ENCODE assay signal across 23 cellular contexts in genomic region chr11:1824221-1825038, GRCh38. TPM values are rescaled to one million over a fixed set of nuclear protein-coding genes. Genes with fewer than 3 reads are reported as not detected.
DNase-seq lines count a peak whose midpoint lies in the region; ATAC-seq and TF ChIP-seq lines count a peak whose summit lies in the region.
"Had no signal": no experiment of that assay in that cellular context is flagged by ENCODE, and none has a peak within 500 bp of the region (broad histone marks: within the 10 kb centered on the region; RNA-seq: fewer than 3 reads in every experiment).

No MANE protein-coding gene starts in this region.

- H4K20me1 ChIP-seq in Karpas-422 (ENCODE audit: insufficient read depth, low read depth, low read length) (0 out of 2 replicates have a peak, but pooled peaks cover 3% of the 10 kb centered on the region), osteoblast (ENCODE audit: insufficient read depth, low read length) (no peaks in the 10 kb centered on the region)
- H4K20me1 ChIP-seq: BLaER1 treated with 17β-estradiol and CSF1 and Interleukin-3, amounts not matched to agents 10 nM and 100 nM had no signal

- peaks cover 17% of the 10 kb centered on the region for H3K27me3 Mint-ChIP-seq in endothelial cell (ENCODE audit: unreplicated experiment)
- H3K27me3 Mint-ChIP-seq: IgD-negative memory B cell had no signal

- in situ Hi-C loops in GM13976 (cut with MboI; ENCODE audit: low sequenced_read_pairs, unreplicated experiment), result no loop called here

- no peak overlapping the region for H3K4me3 ChIP-seq in Karpas-422 (ENCODE audit: low read length)
- H3K4me3 ChIP-seq in osteoblast (ENCODE audit: insufficient read depth, low read length), result no peak overlapping the region
- H3K4me3 ChIP-seq: BLaER1 treated with 17β-estradiol and CSF1 and Interleukin-3, amounts not matched to agents 10 nM and 100 nM; SK-N-MC had no signal

- H3K36me3 ChIP-seq in Karpas-422 (ENCODE audit: insufficient read depth, low read length) (no peaks in the 10 kb centered on the region), osteoblast (ENCODE audit: insufficient read depth, low read length) (no peaks in the 10 kb centered on the region)
- H3K36me3 ChIP-seq: BLaER1 treated with 17β-estradiol and CSF1 and Interleukin-3, amounts not matched to agents 10 nM and 100 nM had no signal

- H3K27me3 ChIP-seq in Karpas-422 (ENCODE audit: low read length) (no peaks in the 10 kb centered on the region), osteoblast (ENCODE audit: insufficient read depth, low read length) (no peaks in the 10 kb centered on the region)

- H3K4me1 ChIP-seq in Karpas-422 (ENCODE audit: low read length), result no peaks in the 10 kb centered on the region
- peaks cover 56% of the 10 kb centered on the region for H3K4me1 ChIP-seq in osteoblast (ENCODE audit: insufficient read depth, low read length)

- no peak for ATAC-seq in HG02763 (IDR thresholded peaks at IDR 0.05; ENCODE audit: unreplicated experiment)
- ATAC-seq: CD8-positive, alpha-beta T cell had no signal

- H2AFZ ChIP-seq in Karpas-422 (ENCODE audit: low read length), result no peak overlapping the region
- H2AFZ ChIP-seq in osteoblast (ENCODE audit: low read length), result no peak overlapping the region

- no peaks in the 10 kb centered on the region for H3K79me2 ChIP-seq in Karpas-422 (ENCODE audit: low read length)
- no peaks in the 10 kb centered on the region for H3K79me2 ChIP-seq in osteoblast (ENCODE audit: insufficient read depth, low read length)

- no peak overlapping the region for H3K4me3 Mint-ChIP-seq in endothelial cell (ENCODE audit: unreplicated experiment)
- H3K4me3 Mint-ChIP-seq: CD8-positive, alpha-beta T cell; IgD-negative memory B cell had no signal

- H3K9me3 ChIP-seq in Karpas-422 (ENCODE audit: low read length), result no peaks in the 10 kb centered on the region
- no peaks in the 10 kb centered on the region for H3K9me3 ChIP-seq in osteoblast (ENCODE audit: low read depth, low read length)

- no peak overlapping the region for H3K9ac ChIP-seq in Karpas-422 (ENCODE audit: low read length)
- H3K9ac ChIP-seq: BLaER1 treated with 17β-estradiol and CSF1 and Interleukin-3, amounts not matched to agents 10 nM and 100 nM had no signal

- H3K27ac ChIP-seq in Karpas-422 (ENCODE audit: low read length), result no peak overlapping the region
- no peak overlapping the region for H3K27ac ChIP-seq in osteoblast (ENCODE audit: low read depth, low read length)
- H3K27ac ChIP-seq: BLaER1 treated with 17β-estradiol and CSF1 and Interleukin-3, amounts not matched to agents 10 nM and 100 nM; HL-60; SK-N-MC had no signal

- peaks cover 8% of the 10 kb centered on the region for H3K9me3 Mint-ChIP-seq in endothelial cell (ENCODE audit: unreplicated experiment)
- H3K9me3 Mint-ChIP-seq: CD8-positive, alpha-beta T cell had no signal

- H3K4me2 ChIP-seq in Karpas-422 (ENCODE audit: low read depth, low read length, poor library complexity, severe bottlenecking) (no peak overlapping the region), osteoblast (ENCODE audit: insufficient read depth, low read length) (no peak overlapping the region)

- no peaks in the 10 kb centered on the region for H3K4me1 Mint-ChIP-seq in endothelial cell (ENCODE audit: unreplicated experiment)

- H3K36me3 Mint-ChIP-seq in endothelial cell (ENCODE audit: low read depth, unreplicated experiment), result peaks cover 9% of the 10 kb centered on the region
- H3K36me3 Mint-ChIP-seq: CD8-positive, alpha-beta T cell; IgD-negative memory B cell had no signal

- no peak overlapping the region for H3K27ac Mint-ChIP-seq in endothelial cell (ENCODE audit: unreplicated experiment)
- H3K27ac Mint-ChIP-seq: CD8-positive, alpha-beta T cell; IgD-negative memory B cell had no signal

- no peaks in the 10 kb centered on the region for H3K9me2 ChIP-seq in Karpas-422 (replicated peaks; ENCODE audit: insufficient read depth, low read length)

- DNase-seq in GM13976 (ENCODE audit: low spot score) (peak; percentile 27), Karpas-422 (peak; percentile 29), islet precursor cell (peak; percentile 50), osteoblast (ENCODE audit: insufficient read length, low spot score, missing footprints) (peak; percentile 79), endothelial cell (ENCODE audit: low spot score) (no peak), GM19238 (ENCODE audit: insufficient read length, low spot score) (no peak), epidermal melanocyte (ENCODE audit: insufficient read length, low spot score) (no peak)
- DNase-seq: CD8-positive, alpha-beta T cell; NCI-H1092; NCI-H1436 treated with DMSO at 0.1 percent for 48 hours; NCI-H2029 treated with DMSO at 0.1 percent for 48 hours; NCI-H2171 treated with DMSO at 0.1 percent for 48 hours; NCI-H446; NCI-H69; NK-92 treated with Interleukin-12 subunit alpha and Interleukin-12 subunit beta, amount 100 ng/mL, for 24 hours; SHP77 had no signal

- no peak for TF ChIP-seq CTCF in GM13976 (IDR thresholded peaks at IDR 0.05; ENCODE audit: borderline replicate concordance, control extremely low read depth, extremely low read depth, insufficient read depth, missing control alignments)
- TF ChIP-seq CTCF in osteoblast (IDR thresholded peaks at IDR 0.05; ENCODE audit: extremely low read depth, low read depth, low read length), result no peak
- no peak for TF ChIP-seq CTCF in endothelial cell (IDR thresholded peaks at IDR 0.05; ENCODE audit: unreplicated experiment)

RNA-seq across cellular contexts. Expression of gene SYT8, which starts 10.4 kb away (rescaled TPM):
- total RNA-seq in Karpas-422 (2014; rRNA removed; shearing (Covaris generic); ENCODE audit: low replicate concordance), result 0.29 TPM in 1 of 2 replicates, not detected in the other
- total RNA-seq in osteoblast (0.36 and 0.59 TPM in 2 replicates), endothelial cell (ENCODE audit: unreplicated experiment) (not detected)
- total RNA-seq: CD8-positive, alpha-beta T cell; HT1080; OCI-LY7 had no signal

RNA-seq across cellular contexts. Expression of gene TNNI2, which starts 14.4 kb away (rescaled TPM):
- total RNA-seq in Karpas-422 (2014; rRNA removed; shearing (Covaris generic); ENCODE audit: low replicate concordance), result 0.36 TPM in 1 of 2 replicates, not detected in the other
- total RNA-seq in osteoblast, result not detected in 2 replicates
- not detected for total RNA-seq in endothelial cell (ENCODE audit: unreplicated experiment)
- total RNA-seq: HT1080 had no signal

RNA-seq across cellular contexts. Expression of gene LSP1, which starts 28.5 kb away (rescaled TPM):
- 46.9 and 115 TPM in 2 replicates for total RNA-seq in Karpas-422 (2014; rRNA removed; shearing (Covaris generic); ENCODE audit: low replicate concordance)
- total RNA-seq in osteoblast (41.0 and 54.6 TPM in 2 replicates), endothelial cell (ENCODE audit: unreplicated experiment) (not detected)

Comparison
In these comparisons a context has a peak if more than half of its experiments do, and no peak if none do; other contexts are left out.
1. DNase-seq: peak in GM13976 (single experiment), Karpas-422 (single experiment), islet precursor cell (single experiment) and osteoblast (single experiment); none in endothelial cell (single experiment), GM19238 (single experiment) and epidermal melanocyte (single experiment).
2. RNA of gene LSP1, which starts 28.5 kb away (total RNA-seq): 41.0 to 54.6 TPM in osteoblast and 46.9 to 115 TPM in Karpas-422; not detected in endothelial cell (single experiment); every median in the first group is over 10 times any median in the second.